ENCODE assay signal across 8 cellular contexts in genomic region chr9:93302586-93303257, GRCh38.
DNase-seq lines count a peak whose midpoint lies in the region; ATAC-seq and TF ChIP-seq lines count a peak whose summit lies in the region.

No MANE protein-coding gene starts in this region.

- TF ChIP-seq CTCF in MM.1S (IDR thresholded peaks at IDR 0.05; ENCODE audit: low read length) (peak; percentile 78), body of pancreas (IDR thresholded peaks at IDR 0.05) (peak; percentile 45 to 82 (median 50))

- intact Hi-C loops in body of pancreas (cut with DNase I): loop anchor here (5.0 kb wide), 1 partner anchor 140 kb away; no protein-coding TSS in a partner anchor

- no peaks in the 10 kb centered on the region for H4K20me1 ChIP-seq in MM.1S (ENCODE audit: insufficient read depth, low read length)

- no peaks in the 10 kb centered on the region for H3K79me2 ChIP-seq in MM.1S (ENCODE audit: low read length)

- no peaks in the 10 kb centered on the region for H3K9me3 ChIP-seq in MM.1S (replicated peaks; ENCODE audit: insufficient read depth, low read length)
- no peaks in the 10 kb centered on the region for H3K9me3 ChIP-seq in body of pancreas

- no peak for TF ChIP-seq POLR2A in body of pancreas (IDR thresholded peaks at IDR 0.05)

- H3K4me3 ChIP-seq in MM.1S (ENCODE audit: low read length) (no peak overlapping the region), body of pancreas (no peak overlapping the region)

- H3K27me3 ChIP-seq in MM.1S (replicated peaks; ENCODE audit: insufficient read depth, low read length) (no peaks in the 10 kb centered on the region), body of pancreas (no peaks in the 10 kb centered on the region)

- 79 to 82% methylated on average over 5 to 6 of the region's 6 CpGs for WGBS in body of pancreas, 2 donors

- H2AFZ ChIP-seq in MM.1S (ENCODE audit: low read length): peak overlapping the region; percentile 76; the same call in 1 of the 2 replicates

- H3K36me3 ChIP-seq in MM.1S (replicated peaks; ENCODE audit: insufficient read depth, low read length) (no peaks in the 10 kb centered on the region), body of pancreas (replicated peaks in 1 of 2; ENCODE audit: insufficient read depth in 1 of 2, low read depth in 2 of 2) (no peaks in the 10 kb centered on the region)

- no peak overlapping the region for H3K4me2 ChIP-seq in MM.1S (ENCODE audit: low read depth, low read length)

- peaks cover 5% of the 10 kb centered on the region for H3K4me1 ChIP-seq in MM.1S (ENCODE audit: low read length)
- peaks cover 12% of the 10 kb centered on the region for H3K4me1 ChIP-seq in body of pancreas

- DNase-seq in ELF-1 (ENCODE audit: low read depth, low spot score) (peak; percentile 63), MM.1S (peak; percentile 85), T-helper 22 cell (ENCODE audit: low read depth) (peak; percentile 16), body of pancreas (peak; percentile 69 to 81 (median 76)), inferior parietal cortex (ENCODE audit: extremely low spot score) (peak; percentile 30)
- DNase-seq in stimulated activated CD4-positive, alpha-beta T cell treated with anti-CD3 and anti-CD28 coated beads, Interleukin-4, amount 100 ng/mL, for 24 hours: peak; percentile 69

- H3K27ac ChIP-seq in MM.1S (ENCODE audit: low read length) (no peak overlapping the region), body of pancreas (peak overlapping the region in 1 of 4 donors; percentile 14)

- no peaks in the 10 kb centered on the region for H3K9me2 ChIP-seq in MM.1S (replicated peaks; ENCODE audit: insufficient read depth, low read length)

- no peaks in the 10 kb centered on the region for H3F3A ChIP-seq in MM.1S (ENCODE audit: insufficient read depth, low read length)

- H3K9ac ChIP-seq in MM.1S (ENCODE audit: low read length): no peak overlapping the region

- ATAC-seq in body of pancreas: peak; percentile 66
- no peak for ATAC-seq in GM21786 (IDR thresholded peaks at IDR 0.05; ENCODE audit: unreplicated experiment)
- no peak for ATAC-seq in GM21381 (IDR thresholded peaks at IDR 0.05; ENCODE audit: unreplicated experiment)

Comparison
In these comparisons a context has a peak if more than half of its experiments do, and no peak if none do; other contexts are left out.
1. DNase-seq: peak in every context shown above with its lines; median percentile 85 in MM.1S; 76 in body of pancreas; 69 in stimulated activated CD4-positive, alpha-beta T cell treated with anti-CD3 and anti-CD28 coated beads, Interleukin-4, amount 100 ng/mL, for 24 hours; 63 in ELF-1; 30 in inferior parietal cortex; 16 in T-helper 22 cell.